16 cellular contexts compared by ENCODE assay signal in genomic region chr10:12202230-12202629, GRCh38. TPM values are rescaled to one million over a fixed set of nuclear protein-coding genes. Genes with fewer than 3 reads are reported as not detected.
A peak's percentile ranks its signal among the peaks of the same experiment; 100 is the strongest.
DNase-seq lines count a peak whose midpoint lies in the region; ATAC-seq, FAIRE-seq and TF ChIP-seq lines count a peak whose summit lies in the region.
"Had no signal": no experiment of that assay in that cellular context is flagged by ENCODE, and none has a peak within 500 bp of the region (broad histone marks: within the 10 kb centered on the region; RNA-seq: fewer than 3 reads in every experiment).

No MANE protein-coding gene starts in this region.

- H4K20me1 ChIP-seq in GM12878 (ENCODE audit: control insufficient read depth, insufficient read depth) (peaks cover 4% of the 10 kb centered on the region; the same call in 1 of the 2 replicates), GM23248 (ENCODE audit: insufficient read depth) (no peaks in the 10 kb centered on the region)

- no peaks in the 10 kb centered on the region for H3K9me3 Mint-ChIP-seq in activated CD4-positive, alpha-beta T cell treated with anti-CD3 and anti-CD28 coated beads, Interleukin-2, amount 10 ng/mL, durations not matched to agents 24 days and 14 days
- no peaks in the 10 kb centered on the region for H3K9me3 Mint-ChIP-seq in natural killer cell treated with Interleukin-12 subunit alpha and Interleukin-12 subunit beta and Interleukin-15 and Interleukin-18, amount 100 ng/mL, for 72 hours
- H3K9me3 Mint-ChIP-seq in natural killer cell: no peaks in the 10 kb centered on the region
- H3K9me3 Mint-ChIP-seq in activated T-helper 17 cell treated with anti-CD3 and anti-CD28 coated beads, Interleukin-2, amount 50 U/mL, for 72 hours: no peaks in the 10 kb centered on the region
- H3K9me3 Mint-ChIP-seq: GM23338 had no signal

- H3K9me3 ChIP-seq in GM12878 (replicated peaks; ENCODE audit: control insufficient read depth, insufficient read depth, low read length) (no peaks in the 10 kb centered on the region), lower lobe of right lung (no peaks in the 10 kb centered on the region), GM23248 (ENCODE audit: low read depth) (no peaks in the 10 kb centered on the region)
- H3K9me3 ChIP-seq: BLaER1 treated with 17β-estradiol and CSF1 and Interleukin-3, amounts not matched to agents 10 nM and 100 nM had no signal

- TF ChIP-seq CTCF in natural killer cell (IDR thresholded peaks at IDR 0.05): no peak
- TF ChIP-seq CTCF in GM12878 (IDR thresholded peaks at IDR 0.05 in 2 of 3, conservative IDR thresholded peaks at IDR 0.05 in 1 of 3; ENCODE audit: control insufficient read depth in 2 of 3, extremely low read depth in 1 of 3, insufficient read depth in 1 of 3, low read depth in 3 of 3, low read length in 3 of 3): no peak
- TF ChIP-seq CTCF in lower lobe of right lung (IDR thresholded peaks at IDR 0.05): no peak

- no peaks in the 10 kb centered on the region for H3K27me3 ChIP-seq in GM12878 (replicated peaks in 1 of 2; ENCODE audit: control insufficient read depth in 2 of 2, insufficient read depth in 2 of 2, low read length in 1 of 2)
- no peaks in the 10 kb centered on the region for H3K27me3 ChIP-seq in lower lobe of right lung (ENCODE audit: low read depth)
- no peaks in the 10 kb centered on the region for H3K27me3 ChIP-seq in GM23248 (replicated peaks; ENCODE audit: insufficient read depth)
- H3K27me3 ChIP-seq: BLaER1 treated with 17β-estradiol and CSF1 and Interleukin-3, amounts not matched to agents 10 nM and 100 nM had no signal

- RAD21 ChIA-PET in GM12878 (lab: Charles Lee; ENCODE audit: unreplicated experiment): no interaction called here

- no peak for ATAC-seq in natural killer cell treated with Interleukin-12 subunit alpha and Interleukin-12 subunit beta and Interleukin-15 and Interleukin-18, amount 100 ng/mL, for 72 hours
- no peak for ATAC-seq in natural killer cell
- peak; percentile 10 for ATAC-seq in activated T-helper 17 cell treated with anti-CD3 and anti-CD28 coated beads, Interleukin-2, amount 50 U/mL, for 72 hours (replicated peaks)
- no peak for ATAC-seq in GM12878
- ATAC-seq in lower lobe of right lung: no peak
- ATAC-seq: GM23338 had no signal

- peaks cover 57% of the 10 kb centered on the region for H3K36me3 Mint-ChIP-seq in activated CD4-positive, alpha-beta T cell treated with anti-CD3 and anti-CD28 coated beads, Interleukin-2, amount 10 ng/mL, durations not matched to agents 24 days and 14 days (ENCODE audit: low read depth)
- peaks cover 30% of the 10 kb centered on the region for H3K36me3 Mint-ChIP-seq in natural killer cell treated with Interleukin-12 subunit alpha and Interleukin-12 subunit beta and Interleukin-15 and Interleukin-18, amount 100 ng/mL, for 72 hours
- no peaks in the 10 kb centered on the region for H3K36me3 Mint-ChIP-seq in natural killer cell
- H3K36me3 Mint-ChIP-seq in activated T-helper 17 cell treated with anti-CD3 and anti-CD28 coated beads, Interleukin-2, amount 50 U/mL, for 72 hours (ENCODE audit: low read depth): peaks cover 93% of the 10 kb centered on the region

- no peak for FAIRE-seq in GM12878 (lab: Jason Lieb, UNC)
- FAIRE-seq: GM12891 had no signal

- no peak overlapping the region for H3K9ac ChIP-seq in GM12878 (ENCODE audit: control insufficient read depth, insufficient read depth, low read length)
- H3K9ac ChIP-seq in GM23248: no peak overlapping the region
- H3K9ac ChIP-seq: BLaER1 treated with 17β-estradiol and CSF1 and Interleukin-3, amounts not matched to agents 10 nM and 100 nM had no signal

- peaks cover 71% of the 10 kb centered on the region for H3K79me2 ChIP-seq in GM12878 (ENCODE audit: control insufficient read depth, insufficient read depth, low read length)
- H3K79me2 ChIP-seq in GM23248 (ENCODE audit: insufficient read depth): peaks cover 100% of the 10 kb centered on the region

- H3K27ac Mint-ChIP-seq in activated CD4-positive, alpha-beta T cell treated with anti-CD3 and anti-CD28 coated beads, Interleukin-2, amount 10 ng/mL, durations not matched to agents 24 days and 14 days: peak overlapping the region; percentile 20
- H3K27ac Mint-ChIP-seq in natural killer cell treated with Interleukin-12 subunit alpha and Interleukin-12 subunit beta and Interleukin-15 and Interleukin-18, amount 100 ng/mL, for 72 hours: peak overlapping the region; percentile 59 to 77
- H3K27ac Mint-ChIP-seq in natural killer cell: no peak overlapping the region
- no peak overlapping the region for H3K27ac Mint-ChIP-seq in activated T-helper 17 cell treated with anti-CD3 and anti-CD28 coated beads, Interleukin-2, amount 50 U/mL, for 72 hours
- H3K27ac Mint-ChIP-seq: CD4-positive, CD25-positive, alpha-beta regulatory T cell; GM23338 had no signal

- H3K4me1 Mint-ChIP-seq in activated CD4-positive, alpha-beta T cell treated with anti-CD3 and anti-CD28 coated beads, Interleukin-2, amount 10 ng/mL, durations not matched to agents 24 days and 14 days: peaks cover 36% of the 10 kb centered on the region
- peaks cover 27 to 44% of the 10 kb centered on the region in 2 donors for H3K4me1 Mint-ChIP-seq in natural killer cell treated with Interleukin-12 subunit alpha and Interleukin-12 subunit beta and Interleukin-15 and Interleukin-18, amount 100 ng/mL, for 72 hours (ENCODE audit: low read depth in 2 of 2)
- peaks cover 27 to 41% of the 10 kb centered on the region in 2 donors for H3K4me1 Mint-ChIP-seq in natural killer cell
- H3K4me1 Mint-ChIP-seq in activated T-helper 17 cell treated with anti-CD3 and anti-CD28 coated beads, Interleukin-2, amount 50 U/mL, for 72 hours: peaks cover 25% of the 10 kb centered on the region
- H3K4me1 Mint-ChIP-seq: GM23338 had no signal

- intact Hi-C loops in activated CD4-positive, alpha-beta T cell treated with anti-CD3 and anti-CD28 coated beads, Interleukin-2, amount 10 ng/mL, durations not matched to agents 24 days and 14 days (cut with micrococcal nuclease): no loop called here
- intact Hi-C loops in natural killer cell (cut with micrococcal nuclease): no loop called here
- intact Hi-C loops in GM12878 (cut with micrococcal nuclease; ENCODE audit: unreplicated experiment): no loop called here
- intact Hi-C loops in lower lobe of right lung (cut with DNase I): no loop called here

- H3K27ac ChIP-seq in GM12878 (ENCODE audit: control insufficient read depth, insufficient read depth) (no peak overlapping the region), lower lobe of right lung (no peak overlapping the region), GM23248 (no peak overlapping the region)
- H3K27ac ChIP-seq: 22Rv1 had no signal

- peaks cover 0 to 33% of the 10 kb centered on the region in 2 experiments for H3K36me3 ChIP-seq in GM12878 (ENCODE audit: control insufficient read depth in 2 of 2, insufficient read depth in 2 of 2, low read length in 1 of 2)
- H3K36me3 ChIP-seq in lower lobe of right lung: peaks cover 67% of the 10 kb centered on the region
- H3K36me3 ChIP-seq in GM23248 (ENCODE audit: low read depth): peaks cover 14% of the 10 kb centered on the region

- BruUV-seq in GM12878 (replicated peaks; lab: Mats Ljungman, UMichigan): TSS peak; percentile 10

- no peak for TF ChIP-seq POLR2A in GM12878 (IDR thresholded peaks at IDR 0.05; ENCODE audit: low read depth, low read length)

- H3K4me2 ChIP-seq in GM12878 (ENCODE audit: control insufficient read depth, insufficient read depth) (no peak overlapping the region), GM23248 (ENCODE audit: unreplicated experiment) (no peak overlapping the region)
- H3K4me2 ChIP-seq: GM23338 had no signal

- CTCF ChIA-PET in GM12878 (lab: Yijun Ruan, JAX): interaction anchor here (0.6 to 7.0 kb wide), 2 partner anchors 12 to 62 kb away, joined by 3 to 53 read pairs; no protein-coding TSS in a partner anchor

- in situ Hi-C loops in GM12878 (cut with MboI): no loop called here
- in situ Hi-C loops in GM23248 (cut with MboI): no loop called here

- no peak for DNase-seq in activated CD4-positive, alpha-beta T cell treated with anti-CD3 and anti-CD28 coated beads, Interleukin-2, amount 10 ng/mL, durations not matched to agents 24 days and 14 days
- no peak for DNase-seq in activated CD4-positive, alpha-beta T cell treated with anti-CD3 and anti-CD28 coated beads for 4 hours
- no peak for DNase-seq in natural killer cell treated with Interleukin-12 subunit alpha and Interleukin-12 subunit beta and Interleukin-15 and Interleukin-18, amount 100 ng/mL, for 72 hours (ENCODE audit: low spot score)
- DNase-seq in natural killer cell: no peak
- DNase-seq in GM12878 (ENCODE audit: low read depth, low spot score): no peak
- no peak for DNase-seq in lower lobe of right lung
- no peak for DNase-seq in GM23248
- DNase-seq: AML-193; CD4-positive, CD25-positive, alpha-beta regulatory T cell; DMS53; H7 had no signal

- POLR2A ChIA-PET in GM12878 (lab: Charles Lee): no interaction called here

- TF ChIP-seq RAD21 in GM12878 (IDR thresholded peaks at IDR 0.05; ENCODE audit: insufficient read depth, low read depth, low read length): no peak

- H3K4me1 ChIP-seq in GM12878 (ENCODE audit: control insufficient read depth, insufficient read depth, low read length) (peaks cover 7% of the 10 kb centered on the region; the same call in 1 of the 2 replicates), lower lobe of right lung (peaks cover 12% of the 10 kb centered on the region), GM23248 (ENCODE audit: insufficient read depth) (peaks cover 11% of the 10 kb centered on the region)

- no peaks in the 10 kb centered on the region for H3K27me3 Mint-ChIP-seq in activated CD4-positive, alpha-beta T cell treated with anti-CD3 and anti-CD28 coated beads, Interleukin-2, amount 10 ng/mL, durations not matched to agents 24 days and 14 days
- H3K27me3 Mint-ChIP-seq in natural killer cell treated with Interleukin-12 subunit alpha and Interleukin-12 subunit beta and Interleukin-15 and Interleukin-18, amount 100 ng/mL, for 72 hours: no peaks in the 10 kb centered on the region
- H3K27me3 Mint-ChIP-seq in natural killer cell (ENCODE audit: low read depth in 2 of 2): no peaks in the 10 kb centered on the region
- no peaks in the 10 kb centered on the region for H3K27me3 Mint-ChIP-seq in activated T-helper 17 cell treated with anti-CD3 and anti-CD28 coated beads, Interleukin-2, amount 50 U/mL, for 72 hours

- SMC1A ChIA-PET in GM12878 (lab: Charles Lee; ENCODE audit: uncharacterized antibody, unreplicated experiment): interaction anchor here (0.5 to 1.7 kb wide), 3 partner anchors 12 to 113 kb away, joined by 3 to 7 read pairs (median 3); no protein-coding TSS in a partner anchor

- H3K4me3 ChIP-seq in GM12878 (no peak overlapping the region), lower lobe of right lung (no peak overlapping the region), GM23248 (no peak overlapping the region)
- H3K4me3 ChIP-seq: BLaER1 treated with 17β-estradiol and CSF1 and Interleukin-3, amounts not matched to agents 10 nM and 100 nM; GM23338 had no signal

- no peak for TF ChIP-seq EP300 in GM12878 (IDR thresholded peaks at IDR 0.05; ENCODE audit: borderline replicate concordance in 1 of 2, control insufficient read depth in 1 of 2, low read depth in 2 of 2, low read length in 2 of 2)

- H3K9me2 ChIP-seq in GM23248 (ENCODE audit: insufficient read depth): no peaks in the 10 kb centered on the region

- WGBS in GM12878 (ENCODE audit: insufficient coverage, insufficient replicate concordance, low lambda C conversion rate, missing lambda C conversion rate): 79% methylated on average over 5 of the region's 5 CpGs
- WGBS in GM23248 (ENCODE audit: low coverage in 1 of 2, low lambda C conversion rate in 2 of 2, missing lambda C conversion rate in 2 of 2), 2 experiments: 89 to 90% methylated on average over 5 of the region's 5 CpGs

- H3F3A ChIP-seq in GM23248 (ENCODE audit: insufficient read depth): no peaks in the 10 kb centered on the region; the same call in 1 of the 2 replicates

- H2AFZ ChIP-seq in GM12878 (ENCODE audit: control insufficient read depth, low read depth, low read length): no peak overlapping the region
- H2AFZ ChIP-seq in GM23248: no peak overlapping the region
- H2AFZ ChIP-seq: GM23338 had no signal

- H3K4me3 Mint-ChIP-seq in activated CD4-positive, alpha-beta T cell treated with anti-CD3 and anti-CD28 coated beads, Interleukin-2, amount 10 ng/mL, durations not matched to agents 24 days and 14 days: no peak overlapping the region
- no peak overlapping the region for H3K4me3 Mint-ChIP-seq in natural killer cell treated with Interleukin-12 subunit alpha and Interleukin-12 subunit beta and Interleukin-15 and Interleukin-18, amount 100 ng/mL, for 72 hours
- H3K4me3 Mint-ChIP-seq in natural killer cell: no peak overlapping the region
- H3K4me3 Mint-ChIP-seq in activated T-helper 17 cell treated with anti-CD3 and anti-CD28 coated beads, Interleukin-2, amount 50 U/mL, for 72 hours: no peak overlapping the region
- H3K4me3 Mint-ChIP-seq: CD4-positive, CD25-positive, alpha-beta regulatory T cell; GM23338 had no signal

RNA-seq across cellular contexts. Expression of gene CDC123, which starts 6.2 kb away (rescaled TPM):
- 184 and 185 TPM in 2 replicates for total RNA-seq in activated CD4-positive, alpha-beta T cell treated with anti-CD3 and anti-CD28 coated beads, Interleukin-2, amount 10 ng/mL, durations not matched to agents 24 days and 14 days
- total RNA-seq in natural killer cell treated with Interleukin-12 subunit alpha and Interleukin-12 subunit beta and Interleukin-15 and Interleukin-18, amount 100 ng/mL, for 72 hours: 100 to 1,000 TPM; 161 to 167 TPM
- total RNA-seq in natural killer cell (10 to 100 TPM; 45.8 to 53.3 (median 47.6) TPM), GM12878 (2014; rRNA removed) (207 and 215 TPM in 2 replicates), GM12878 (2014; rRNA removed; fragmentation: Illumina TruSeq; extraction: Trizol) (186 and 203 TPM in 2 replicates), GM12878 (2021) (128 and 135 TPM in 2 replicates), lower lobe of right lung (43.7 TPM)
- 100 to 1,000 TPM in 1 of 2 donors, 10 to 100 TPM in 1; 93.8 to 202 TPM for total RNA-seq in activated T-helper 17 cell treated with anti-CD3 and anti-CD28 coated beads, Interleukin-2, amount 50 U/mL, for 72 hours
- total RNA-seq in GM12878 (2013; cell fraction: nucleolus; rRNA removed): 123 and 135 TPM in 2 replicates
- polyA plus RNA-seq in GM12878 (2011; ENCODE audit: low read depth): 103 TPM
- polyA plus RNA-seq in GM12878 (2011; rRNA removed) (128 and 162 TPM in 2 replicates), GM12878 (2014; fragmentation: Illumina TruSeq; extraction: Trizol) (278 and 295 TPM in 2 replicates), GM12878 (2014; fragmentation: Nextera tagmentation; extraction: Ambion mirVana) (100 to 1,000 TPM; 162 to 226 TPM), GM12878 (2014; rRNA removed) (162 and 165 TPM in 2 replicates), GM12878 (2016; fragmentation: Nextera tagmentation; extraction: Ambion mirVana) (100 to 1,000 TPM; 347 to 360 TPM), GM23248 (2016; fragmentation: Nextera tagmentation; extraction: Ambion mirVana) (146 and 150 TPM in 2 replicates)
- 145 and 166 TPM in 2 replicates for polyA plus RNA-seq in GM12878 (2011; cell fraction: cytosol; rRNA removed)
- polyA plus RNA-seq in GM12878 (2011; cell fraction: nucleus; rRNA removed): 86.0 and 86.3 TPM in 2 replicates
- polyA plus RNA-seq in GM12878 (2012): 79.4 and 127 TPM in 2 replicates
- polyA minus RNA-seq in GM12878 (2011; rRNA and poly(A)+ RNA removed): 188 and 333 TPM in 2 replicates
- 72.7 and 85.7 TPM in 2 replicates for polyA minus RNA-seq in GM12878 (2011; cell fraction: cytosol; rRNA and poly(A)+ RNA removed)
- polyA minus RNA-seq in GM12878 (2011; cell fraction: nucleus; rRNA and poly(A)+ RNA removed): 46.7 and 86.5 TPM in 2 replicates
- total RNA-seq in GM23248 (2014; rRNA removed; shearing (Covaris generic)): 81.3 and 100 TPM in 2 replicates

RNA-seq across cellular contexts. Expression of gene NUDT5, which starts 6.5 kb away (rescaled TPM):
- 123 and 128 TPM in 2 replicates for total RNA-seq in activated CD4-positive, alpha-beta T cell treated with anti-CD3 and anti-CD28 coated beads, Interleukin-2, amount 10 ng/mL, durations not matched to agents 24 days and 14 days
- 100 to 1,000 TPM; 102 to 111 TPM for total RNA-seq in natural killer cell treated with Interleukin-12 subunit alpha and Interleukin-12 subunit beta and Interleukin-15 and Interleukin-18, amount 100 ng/mL, for 72 hours
- 10 to 100 TPM; 25.7 to 39.1 (median 29.4) TPM for total RNA-seq in natural killer cell
- total RNA-seq in activated T-helper 17 cell treated with anti-CD3 and anti-CD28 coated beads, Interleukin-2, amount 50 U/mL, for 72 hours: 100 to 1,000 TPM in 1 of 2 donors, 10 to 100 TPM in 1; 99.1 to 139 TPM
- 45.6 and 54.5 TPM in 2 replicates for total RNA-seq in GM12878 (2013; cell fraction: nucleolus; rRNA removed)
- 74.1 and 83.2 TPM in 2 replicates for total RNA-seq in GM12878 (2014; rRNA removed)
- 149 and 162 TPM in 2 replicates for total RNA-seq in GM12878 (2014; rRNA removed; fragmentation: Illumina TruSeq; extraction: Trizol)
- 90.1 and 91.2 TPM in 2 replicates for total RNA-seq in GM12878 (2021)
- polyA plus RNA-seq in GM12878 (2011; ENCODE audit: low read depth): 52.0 TPM
- 144 and 148 TPM in 2 replicates for polyA plus RNA-seq in GM12878 (2011; rRNA removed)
- polyA plus RNA-seq in GM12878 (2011; cell fraction: cytosol; rRNA removed): 105 and 119 TPM in 2 replicates
- polyA plus RNA-seq in GM12878 (2011; cell fraction: nucleus; rRNA removed): 58.0 and 63.0 TPM in 2 replicates
- 67.7 and 72.8 TPM in 2 replicates for polyA plus RNA-seq in GM12878 (2012)
- polyA plus RNA-seq in GM12878 (2014; fragmentation: Illumina TruSeq; extraction: Trizol): 113 and 166 TPM in 2 replicates
- 100 to 1,000 TPM; 293 to 345 TPM for polyA plus RNA-seq in GM12878 (2014; fragmentation: Nextera tagmentation; extraction: Ambion mirVana)
- polyA plus RNA-seq in GM12878 (2014; rRNA removed): 84.8 and 90.4 TPM in 2 replicates
- polyA plus RNA-seq in GM12878 (2016; fragmentation: Nextera tagmentation; extraction: Ambion mirVana): 100 to 1,000 TPM; 223 to 233 TPM
- polyA minus RNA-seq in GM12878 (2011; rRNA and poly(A)+ RNA removed): 60.9 and 79.7 TPM in 2 replicates
- polyA minus RNA-seq in GM12878 (2011; cell fraction: cytosol; rRNA and poly(A)+ RNA removed): 21.9 and 26.1 TPM in 2 replicates
- 11.4 and 24.4 TPM in 2 replicates for polyA minus RNA-seq in GM12878 (2011; cell fraction: nucleus; rRNA and poly(A)+ RNA removed)
- total RNA-seq in lower lobe of right lung: 43.3 TPM
- 26.9 and 33.2 TPM in 2 replicates for total RNA-seq in GM23248 (2014; rRNA removed; shearing (Covaris generic))
- 105 and 107 TPM in 2 replicates for polyA plus RNA-seq in GM23248 (2016; fragmentation: Nextera tagmentation; extraction: Ambion mirVana)

Comparison
In these comparisons a context has a peak if more than half of its experiments do, and no peak if none do; other contexts are left out.
1. H3K27ac Mint-ChIP-seq: peak in activated CD4-positive, alpha-beta T cell treated with anti-CD3 and anti-CD28 coated beads, Interleukin-2, amount 10 ng/mL, durations not matched to agents 24 days and 14 days (single experiment) and natural killer cell treated with Interleukin-12 subunit alpha and Interleukin-12 subunit beta and Interleukin-15 and Interleukin-18, amount 100 ng/mL, for 72 hours (2 of 2); none in natural killer cell (0 of 2) and activated T-helper 17 cell treated with anti-CD3 and anti-CD28 coated beads, Interleukin-2, amount 50 U/mL, for 72 hours (single experiment).